ENCODE assay signal across 26 cellular contexts in genomic region chr11:131666006-131666405, GRCh38.
A peak's percentile ranks its signal among the peaks of the same experiment; 100 is the strongest.
DNase-seq lines count a peak whose midpoint lies in the region; ATAC-seq and TF ChIP-seq lines count a peak whose summit lies in the region.
"Had no signal": no experiment of that assay in that cellular context is flagged by ENCODE, and none has a peak within 500 bp of the region (broad histone marks: within the 10 kb centered on the region; RNA-seq: fewer than 3 reads in every experiment).

No MANE protein-coding gene starts in this region.

- H3K27ac ChIP-seq in SJCRH30: no peak overlapping the region
- H3K27ac ChIP-seq: epithelial cell of prostate, heart left ventricle, neural progenitor cell, psoas muscle, thyroid gland had no signal

- DNase-seq in EH (ENCODE audit: low read depth) (peak; percentile 56), SK-MEL-5 (ENCODE audit: low read depth, low spot score) (peak; percentile 70), foreskin fibroblast (peak; percentile 33 to 71), sciatic nerve (ENCODE audit: low spot score) (peak; percentile 17), SJCRH30 (no peak), dermis blood vessel endothelial cell (no peak)
- DNase-seq: activated CD8-positive, alpha-beta T cell treated with anti-CD3 and anti-CD28 coated beads for 36 hours; activated naive CD8-positive, alpha-beta T cell treated with anti-CD3 and anti-CD28 coated beads for 36 hours; activated T-cell treated with anti-CD3 and anti-CD28 coated beads for 4 hours; GF-D8; H9; heart left ventricle; NCI-H1436 treated with DMSO at 0.1 percent for 48 hours; NCI-H446; NCI-H82; psoas muscle; RPMI8226; stimulated activated naive CD8-positive, alpha-beta T cell treated with anti-CD3 and anti-CD28 coated beads, Interleukin-15, Interleukin-2, amounts not matched to agents 100 U/mL and 50 U/mL, for 24 hours; T-helper 2 cell; thyroid gland had no signal

- no peaks in the 10 kb centered on the region for H3K4me1 ChIP-seq in SJCRH30
- H3K4me1 ChIP-seq: heart left ventricle, psoas muscle, thyroid gland had no signal

- ATAC-seq in sciatic nerve: no peak
- ATAC-seq in HG02588 (IDR thresholded peaks at IDR 0.05; ENCODE audit: unreplicated experiment): no peak
- ATAC-seq in HG02981 (IDR thresholded peaks at IDR 0.05; ENCODE audit: unreplicated experiment): no peak
- ATAC-seq: activated CD8-positive, alpha-beta T cell treated with anti-CD3 and anti-CD28 coated beads for 36 hours; heart left ventricle; psoas muscle; SK-N-SH treated with all-trans-retinoic acid at 6 μM for 48 hours; stimulated activated naive CD8-positive, alpha-beta T cell treated with anti-CD3 and anti-CD28 coated beads, Interleukin-15, Interleukin-2, amounts not matched to agents 100 U/mL and 50 U/mL, for 24 hours had no signal

- no peaks in the 10 kb centered on the region for H3K36me3 ChIP-seq in SJCRH30
- H3K36me3 ChIP-seq: heart left ventricle, neural progenitor cell, thyroid gland had no signal

- H3K4me3 ChIP-seq in foreskin fibroblast (ENCODE audit: low read depth in 1 of 2, low read length in 2 of 2) (no peak overlapping the region), SJCRH30 (no peak overlapping the region)
- H3K4me3 ChIP-seq: heart left ventricle, lung, neural progenitor cell, psoas muscle, thyroid gland had no signal

- H3K27me3 ChIP-seq in SJCRH30: no peaks in the 10 kb centered on the region
- H3K27me3 ChIP-seq: neural progenitor cell, thyroid gland had no signal

- in situ Hi-C loops in SK-MEL-5 (cut with HindIII; ENCODE audit: low pct_unique_long_range_greater_than_20kb, low sequenced_read_pairs): no loop called here

- TF ChIP-seq CTCF in foreskin fibroblast (IDR thresholded peaks at IDR 0.05; ENCODE audit: low read depth, low read length): no peak

- intact Hi-C loops in sciatic nerve (cut with DNase I): no loop called here

- no peaks in the 10 kb centered on the region for H3K9me3 ChIP-seq in SJCRH30 (replicated peaks)
- H3K9me3 ChIP-seq: heart left ventricle, psoas muscle, thyroid gland had no signal

Comparison
In these comparisons a context has a peak if more than half of its experiments do, and no peak if none do; other contexts are left out.
1. DNase-seq: peak in EH (single experiment), SK-MEL-5 (single experiment), foreskin fibroblast (2 of 2) and sciatic nerve (single experiment); none in SJCRH30 (0 of 2) and dermis blood vessel endothelial cell (single experiment).